Comparison of ENCODE assay signal across 16 cellular contexts in genomic region chr1:243280571-243281129, GRCh38. TPM values are rescaled to one million over a fixed set of nuclear protein-coding genes. Genes with fewer than 3 reads are reported as not detected.
DNase-seq lines count a peak whose midpoint lies in the region; ATAC-seq, FAIRE-seq and TF ChIP-seq lines count a peak whose summit lies in the region.
"Had no signal": no experiment of that assay in that cellular context is flagged by ENCODE, and none has a peak within 500 bp of the region (broad histone marks: within the 10 kb centered on the region; RNA-seq: fewer than 3 reads in every experiment).

No MANE protein-coding gene starts in this region.

- no peak for TF ChIP-seq CTCF in D721Med (IDR thresholded peaks at IDR 0.05; ENCODE audit: insufficient read depth, missing control alignments)

- no peak for DNase-seq in activated T-cell treated with anti-CD3 and anti-CD28 coated beads, Interleukin-2, amount 50 U/mL, for 24 hours
- DNase-seq in activated T-cell treated with anti-CD3 and anti-CD28 coated beads, Interleukin-2, amount 50 U/mL, for 4 hours = no peak
- DNase-seq in D721Med (ENCODE audit: insufficient read length, low spot score) (no peak), NOMO-1 treated with dmso at 0.1 percent for 144 hours (lab: John Stamatoyannopoulos, UW; ENCODE audit: unreplicated experiment) (no peak), glomerular visceral epithelial cell (ENCODE audit: extremely low spot score) (no peak)
- no peak for DNase-seq in activated naive CD8-positive, alpha-beta T cell treated with anti-CD3 and anti-CD28 coated beads, Interleukin-2, amount 50 U/mL, for 24 hours
- DNase-seq in stimulated activated effector memory CD8-positive, alpha-beta T cell treated with anti-CD3 and anti-CD28 coated beads, Interleukin-12 subunit alpha, Interleukin-12 subunit beta, amount 100 ng/mL, for 72 hours (ENCODE audit: low spot score in 2 of 2) = no peak
- DNase-seq: DMS153, HFFc6, NCI-H1048, NCI-H146, NCI-H2081, NCI-H510A treated with DMSO at 0.1 percent for 48 hours, NCI-H82 had no signal

- H3K27ac Mint-ChIP-seq in activated T-cell treated with anti-CD3 and anti-CD28 coated beads, Interleukin-2, amount 50 U/mL, for 24 hours = peak overlapping the region; percentile 13
- H3K27ac Mint-ChIP-seq in activated naive CD8-positive, alpha-beta T cell treated with anti-CD3 and anti-CD28 coated beads, Interleukin-2, amount 50 U/mL, for 24 hours = peak overlapping the region; percentile 40
- peak overlapping the region; percentile 34 for H3K27ac Mint-ChIP-seq in stimulated activated effector memory CD8-positive, alpha-beta T cell treated with anti-CD3 and anti-CD28 coated beads, Interleukin-12 subunit alpha, Interleukin-12 subunit beta, amount 100 ng/mL, for 72 hours
- H3K27ac Mint-ChIP-seq: HFFc6 had no signal

- peaks cover 20% of the 10 kb centered on the region for H3K4me1 Mint-ChIP-seq in activated T-cell treated with anti-CD3 and anti-CD28 coated beads, Interleukin-2, amount 50 U/mL, for 24 hours (ENCODE audit: low read depth)
- peaks cover 12% of the 10 kb centered on the region for H3K4me1 Mint-ChIP-seq in activated T-cell treated with anti-CD3 and anti-CD28 coated beads, Interleukin-2, amount 50 U/mL, for 4 hours (ENCODE audit: low read depth)
- peaks cover 22% of the 10 kb centered on the region for H3K4me1 Mint-ChIP-seq in activated naive CD8-positive, alpha-beta T cell treated with anti-CD3 and anti-CD28 coated beads, Interleukin-2, amount 50 U/mL, for 24 hours
- no peaks in the 10 kb centered on the region for H3K4me1 Mint-ChIP-seq in stimulated activated effector memory CD8-positive, alpha-beta T cell treated with anti-CD3 and anti-CD28 coated beads, Interleukin-12 subunit alpha, Interleukin-12 subunit beta, amount 100 ng/mL, for 72 hours

- no peak for ATAC-seq in activated T-cell treated with anti-CD3 and anti-CD28 coated beads, Interleukin-2, amount 50 U/mL, for 4 hours
- ATAC-seq in activated naive CD8-positive, alpha-beta T cell treated with anti-CD3 and anti-CD28 coated beads, Interleukin-2, amount 50 U/mL, for 24 hours = peak; percentile 24
- ATAC-seq in stimulated activated effector memory CD8-positive, alpha-beta T cell treated with anti-CD3 and anti-CD28 coated beads, Interleukin-12 subunit alpha, Interleukin-12 subunit beta, amount 100 ng/mL, for 72 hours = no peak
- ATAC-seq: HepG2 had no signal

- no peak overlapping the region for H3K4me3 Mint-ChIP-seq in activated T-cell treated with anti-CD3 and anti-CD28 coated beads, Interleukin-2, amount 50 U/mL, for 24 hours
- no peak overlapping the region for H3K4me3 Mint-ChIP-seq in activated T-cell treated with anti-CD3 and anti-CD28 coated beads, Interleukin-2, amount 50 U/mL, for 4 hours
- H3K4me3 Mint-ChIP-seq in activated naive CD8-positive, alpha-beta T cell treated with anti-CD3 and anti-CD28 coated beads, Interleukin-2, amount 50 U/mL, for 24 hours = no peak overlapping the region
- no peak overlapping the region for H3K4me3 Mint-ChIP-seq in stimulated activated effector memory CD8-positive, alpha-beta T cell treated with anti-CD3 and anti-CD28 coated beads, Interleukin-12 subunit alpha, Interleukin-12 subunit beta, amount 100 ng/mL, for 72 hours
- H3K4me3 Mint-ChIP-seq: CD14-positive monocyte, HFFc6 had no signal

- peaks cover 2% of the 10 kb centered on the region for H3K9me3 Mint-ChIP-seq in activated T-cell treated with anti-CD3 and anti-CD28 coated beads, Interleukin-2, amount 50 U/mL, for 24 hours
- H3K9me3 Mint-ChIP-seq in activated T-cell treated with anti-CD3 and anti-CD28 coated beads, Interleukin-2, amount 50 U/mL, for 4 hours = peaks cover 4% of the 10 kb centered on the region
- H3K9me3 Mint-ChIP-seq in activated naive CD8-positive, alpha-beta T cell treated with anti-CD3 and anti-CD28 coated beads, Interleukin-2, amount 50 U/mL, for 24 hours = peaks cover 7% of the 10 kb centered on the region
- no peaks in the 10 kb centered on the region for H3K9me3 Mint-ChIP-seq in stimulated activated effector memory CD8-positive, alpha-beta T cell treated with anti-CD3 and anti-CD28 coated beads, Interleukin-12 subunit alpha, Interleukin-12 subunit beta, amount 100 ng/mL, for 72 hours
- H3K9me3 Mint-ChIP-seq: HFFc6 had no signal

- peak; percentile 84 for FAIRE-seq in D721Med (lab: Jason Lieb, UNC)
- FAIRE-seq: HepG2 had no signal

- peaks cover 63% of the 10 kb centered on the region for H3K36me3 Mint-ChIP-seq in activated T-cell treated with anti-CD3 and anti-CD28 coated beads, Interleukin-2, amount 50 U/mL, for 24 hours (ENCODE audit: low read depth)
- H3K36me3 Mint-ChIP-seq in activated T-cell treated with anti-CD3 and anti-CD28 coated beads, Interleukin-2, amount 50 U/mL, for 4 hours (ENCODE audit: insufficient read depth) = peaks cover 46% of the 10 kb centered on the region
- peaks cover 52% of the 10 kb centered on the region for H3K36me3 Mint-ChIP-seq in activated naive CD8-positive, alpha-beta T cell treated with anti-CD3 and anti-CD28 coated beads, Interleukin-2, amount 50 U/mL, for 24 hours (ENCODE audit: low read depth)
- H3K36me3 Mint-ChIP-seq in stimulated activated effector memory CD8-positive, alpha-beta T cell treated with anti-CD3 and anti-CD28 coated beads, Interleukin-12 subunit alpha, Interleukin-12 subunit beta, amount 100 ng/mL, for 72 hours = peaks cover 12% of the 10 kb centered on the region

- no peaks in the 10 kb centered on the region for H3K27me3 Mint-ChIP-seq in activated T-cell treated with anti-CD3 and anti-CD28 coated beads, Interleukin-2, amount 50 U/mL, for 24 hours
- H3K27me3 Mint-ChIP-seq in activated T-cell treated with anti-CD3 and anti-CD28 coated beads, Interleukin-2, amount 50 U/mL, for 4 hours (ENCODE audit: low read depth) = no peaks in the 10 kb centered on the region
- no peaks in the 10 kb centered on the region for H3K27me3 Mint-ChIP-seq in activated naive CD8-positive, alpha-beta T cell treated with anti-CD3 and anti-CD28 coated beads, Interleukin-2, amount 50 U/mL, for 24 hours

RNA-seq across cellular contexts. Expression of gene SDCCAG8, which starts 24.8 kb away (rescaled TPM):
- total RNA-seq in activated T-cell treated with anti-CD3 and anti-CD28 coated beads, Interleukin-2, amount 50 U/mL, for 4 hours = 10 to 100 TPM in 2 of 3 donors, 1 to 10 TPM in 1; 8.2 to 14.4 (median 11.6) TPM

RNA-seq across cellular contexts. Expression of gene CEP170, which starts 25.6 kb away (rescaled TPM):
- 10 to 100 TPM; 48.7 to 56.9 (median 54.9) TPM for total RNA-seq in activated T-cell treated with anti-CD3 and anti-CD28 coated beads, Interleukin-2, amount 50 U/mL, for 4 hours
